1 cellular context compared by ENCODE assay signal in the genomic region with DNA sequence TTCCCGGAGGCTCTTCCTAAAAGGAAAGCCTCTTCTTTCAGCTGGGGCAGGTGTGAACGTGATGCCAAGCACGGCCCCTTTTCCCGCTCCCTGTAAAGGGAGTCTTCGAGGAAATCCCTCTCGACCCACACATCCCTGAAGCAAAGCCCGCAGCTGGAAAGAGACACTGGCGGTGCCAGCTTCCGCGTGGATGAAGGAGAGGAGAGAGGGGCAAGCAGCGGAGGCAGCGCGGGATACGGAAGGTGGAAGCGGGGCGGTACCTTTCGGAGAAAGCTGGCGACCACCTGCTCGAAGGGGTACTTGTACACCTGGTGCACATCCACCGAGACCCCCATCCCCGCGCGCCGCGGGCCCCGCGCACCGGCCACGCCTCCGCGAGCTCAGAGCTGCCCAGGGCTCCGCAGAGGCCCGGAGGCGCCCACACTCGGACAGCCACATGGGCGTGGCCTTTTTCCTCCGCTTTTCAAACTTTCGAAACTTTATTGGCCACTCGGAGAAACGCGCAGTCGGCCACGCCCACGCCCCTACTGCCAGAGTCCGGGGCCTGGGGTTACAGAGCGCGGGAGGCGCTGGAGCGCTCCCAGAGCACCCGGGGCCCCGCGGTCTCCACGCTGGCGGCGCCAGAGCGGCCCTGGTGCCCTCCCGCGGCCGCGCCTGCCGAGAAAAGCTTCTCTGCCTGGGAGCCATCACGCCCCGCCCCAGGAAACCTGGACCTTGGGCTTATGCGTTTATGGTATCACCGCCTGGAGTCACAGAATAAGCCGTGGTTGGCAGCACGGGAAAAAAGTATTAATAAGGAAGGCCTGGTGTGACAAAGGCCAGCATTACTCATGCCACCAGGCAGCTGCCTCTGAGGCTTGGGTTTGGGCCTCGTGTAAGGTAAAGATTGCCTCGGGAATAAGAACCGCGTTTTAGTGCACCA.
TF ChIP-seq lines count a peak whose summit lies in the region.

A gene (minus strand): TSS at position 426 of the 922 bp plus-strand sequence. CDS start 91 bp downstream, at position 335.

TF ChIP-seq in HepG2, 621 proteins besides CTCF, POLR2A, EP300 and RAD21 (continued from another document and continues in another):
- TF ChIP-seq, protein P1, sequence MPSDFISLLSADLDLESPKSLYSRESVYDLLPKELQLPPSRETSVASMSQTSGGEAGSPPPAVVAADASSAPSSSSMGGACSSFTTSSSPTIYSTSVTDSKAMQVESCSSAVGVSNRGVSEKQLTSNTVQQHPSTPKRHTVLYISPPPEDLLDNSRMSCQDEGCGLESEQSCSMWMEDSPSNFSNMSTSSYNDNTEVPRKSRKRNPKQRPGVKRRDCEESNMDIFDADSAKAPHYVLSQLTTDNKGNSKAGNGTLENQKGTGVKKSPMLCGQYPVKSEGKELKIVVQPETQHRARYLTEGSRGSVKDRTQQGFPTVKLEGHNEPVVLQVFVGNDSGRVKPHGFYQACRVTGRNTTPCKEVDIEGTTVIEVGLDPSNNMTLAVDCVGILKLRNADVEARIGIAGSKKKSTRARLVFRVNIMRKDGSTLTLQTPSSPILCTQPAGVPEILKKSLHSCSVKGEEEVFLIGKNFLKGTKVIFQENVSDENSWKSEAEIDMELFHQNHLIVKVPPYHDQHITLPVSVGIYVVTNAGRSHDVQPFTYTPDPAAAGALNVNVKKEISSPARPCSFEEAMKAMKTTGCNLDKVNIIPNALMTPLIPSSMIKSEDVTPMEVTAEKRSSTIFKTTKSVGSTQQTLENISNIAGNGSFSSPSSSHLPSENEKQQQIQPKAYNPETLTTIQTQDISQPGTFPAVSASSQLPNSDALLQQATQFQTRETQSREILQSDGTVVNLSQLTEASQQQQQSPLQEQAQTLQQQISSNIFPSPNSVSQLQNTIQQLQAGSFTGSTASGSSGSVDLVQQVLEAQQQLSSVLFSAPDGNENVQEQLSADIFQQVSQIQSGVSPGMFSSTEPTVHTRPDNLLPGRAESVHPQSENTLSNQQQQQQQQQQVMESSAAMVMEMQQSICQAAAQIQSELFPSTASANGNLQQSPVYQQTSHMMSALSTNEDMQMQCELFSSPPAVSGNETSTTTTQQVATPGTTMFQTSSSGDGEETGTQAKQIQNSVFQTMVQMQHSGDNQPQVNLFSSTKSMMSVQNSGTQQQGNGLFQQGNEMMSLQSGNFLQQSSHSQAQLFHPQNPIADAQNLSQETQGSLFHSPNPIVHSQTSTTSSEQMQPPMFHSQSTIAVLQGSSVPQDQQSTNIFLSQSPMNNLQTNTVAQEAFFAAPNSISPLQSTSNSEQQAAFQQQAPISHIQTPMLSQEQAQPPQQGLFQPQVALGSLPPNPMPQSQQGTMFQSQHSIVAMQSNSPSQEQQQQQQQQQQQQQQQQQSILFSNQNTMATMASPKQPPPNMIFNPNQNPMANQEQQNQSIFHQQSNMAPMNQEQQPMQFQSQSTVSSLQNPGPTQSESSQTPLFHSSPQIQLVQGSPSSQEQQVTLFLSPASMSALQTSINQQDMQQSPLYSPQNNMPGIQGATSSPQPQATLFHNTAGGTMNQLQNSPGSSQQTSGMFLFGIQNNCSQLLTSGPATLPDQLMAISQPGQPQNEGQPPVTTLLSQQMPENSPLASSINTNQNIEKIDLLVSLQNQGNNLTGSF (CRISPR knock-in tag; IDR thresholded peaks at IDR 0.05), result 0 out of 2 replicates have a peak, but pooled peaks have one; percentile 9
- TF ChIP-seq, protein P2, sequence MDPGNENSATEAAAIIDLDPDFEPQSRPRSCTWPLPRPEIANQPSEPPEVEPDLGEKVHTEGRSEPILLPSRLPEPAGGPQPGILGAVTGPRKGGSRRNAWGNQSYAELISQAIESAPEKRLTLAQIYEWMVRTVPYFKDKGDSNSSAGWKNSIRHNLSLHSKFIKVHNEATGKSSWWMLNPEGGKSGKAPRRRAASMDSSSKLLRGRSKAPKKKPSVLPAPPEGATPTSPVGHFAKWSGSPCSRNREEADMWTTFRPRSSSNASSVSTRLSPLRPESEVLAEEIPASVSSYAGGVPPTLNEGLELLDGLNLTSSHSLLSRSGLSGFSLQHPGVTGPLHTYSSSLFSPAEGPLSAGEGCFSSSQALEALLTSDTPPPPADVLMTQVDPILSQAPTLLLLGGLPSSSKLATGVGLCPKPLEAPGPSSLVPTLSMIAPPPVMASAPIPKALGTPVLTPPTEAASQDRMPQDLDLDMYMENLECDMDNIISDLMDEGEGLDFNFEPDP (CRISPR knock-in tag; conservative IDR thresholded peaks at IDR 0.05), result 0 out of 2 replicates have a peak, but pooled peaks have one; percentile 88
- no peak for TF ChIP-seq ZNF577 (CRISPR knock-in tag; IDR thresholded peaks at IDR 0.05; ENCODE audit: borderline replicate concordance, low read depth)
- TF ChIP-seq ZNF274 (CRISPR knock-in tag; IDR thresholded peaks at IDR 0.05), result peak; percentile 61
- TF ChIP-seq, protein P3, sequence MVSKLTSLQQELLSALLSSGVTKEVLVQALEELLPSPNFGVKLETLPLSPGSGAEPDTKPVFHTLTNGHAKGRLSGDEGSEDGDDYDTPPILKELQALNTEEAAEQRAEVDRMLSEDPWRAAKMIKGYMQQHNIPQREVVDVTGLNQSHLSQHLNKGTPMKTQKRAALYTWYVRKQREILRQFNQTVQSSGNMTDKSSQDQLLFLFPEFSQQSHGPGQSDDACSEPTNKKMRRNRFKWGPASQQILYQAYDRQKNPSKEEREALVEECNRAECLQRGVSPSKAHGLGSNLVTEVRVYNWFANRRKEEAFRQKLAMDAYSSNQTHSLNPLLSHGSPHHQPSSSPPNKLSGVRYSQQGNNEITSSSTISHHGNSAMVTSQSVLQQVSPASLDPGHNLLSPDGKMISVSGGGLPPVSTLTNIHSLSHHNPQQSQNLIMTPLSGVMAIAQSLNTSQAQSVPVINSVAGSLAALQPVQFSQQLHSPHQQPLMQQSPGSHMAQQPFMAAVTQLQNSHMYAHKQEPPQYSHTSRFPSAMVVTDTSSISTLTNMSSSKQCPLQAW (CRISPR knock-in tag; IDR thresholded peaks at IDR 0.05), result 0 out of 2 replicates have a peak, but pooled peaks have one; percentile 70
- peak; percentile 93 for TF ChIP-seq POGZ (CRISPR knock-in tag; IDR thresholded peaks at IDR 0.05)
- no peak for TF ChIP-seq ZNF30 (CRISPR knock-in tag; IDR thresholded peaks at IDR 0.05)
- TF ChIP-seq ASH2L (IDR thresholded peaks at IDR 0.05; ENCODE audit: insufficient read length, low read depth, low read length), result peak; percentile 87
- TF ChIP-seq AGO2 (optimal IDR thresholded peaks at IDR 0.05; ENCODE audit: low read depth, low read length), result peak; percentile 40
- peak; percentile 96 for TF ChIP-seq ZMYM4 (CRISPR knock-in tag; IDR thresholded peaks at IDR 0.05)
- TF ChIP-seq SCMH1 (CRISPR knock-in tag; IDR thresholded peaks at IDR 0.05; ENCODE audit: borderline replicate concordance), result no peak
- TF ChIP-seq ZSCAN20 (CRISPR knock-in tag; IDR thresholded peaks at IDR 0.05; ENCODE audit: borderline replicate concordance), result peak; percentile 87; the same call in 1 of the 2 replicates
- peak; percentile 73; the same call in 1 of the 2 replicates for TF ChIP-seq IRX3 (CRISPR knock-in tag; IDR thresholded peaks at IDR 0.05; ENCODE audit: borderline replicate concordance, low read depth)
- TF ChIP-seq, protein P4, sequence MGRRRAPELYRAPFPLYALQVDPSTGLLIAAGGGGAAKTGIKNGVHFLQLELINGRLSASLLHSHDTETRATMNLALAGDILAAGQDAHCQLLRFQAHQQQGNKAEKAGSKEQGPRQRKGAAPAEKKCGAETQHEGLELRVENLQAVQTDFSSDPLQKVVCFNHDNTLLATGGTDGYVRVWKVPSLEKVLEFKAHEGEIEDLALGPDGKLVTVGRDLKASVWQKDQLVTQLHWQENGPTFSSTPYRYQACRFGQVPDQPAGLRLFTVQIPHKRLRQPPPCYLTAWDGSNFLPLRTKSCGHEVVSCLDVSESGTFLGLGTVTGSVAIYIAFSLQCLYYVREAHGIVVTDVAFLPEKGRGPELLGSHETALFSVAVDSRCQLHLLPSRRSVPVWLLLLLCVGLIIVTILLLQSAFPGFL (CRISPR knock-in tag; IDR thresholded peaks at IDR 0.05), result no peak
- peak; percentile 94 for TF ChIP-seq ZFY (CRISPR knock-in tag; IDR thresholded peaks at IDR 0.05)
- 0 out of 2 replicates have a peak, but pooled peaks have one; percentile 9 for TF ChIP-seq RARA (CRISPR knock-in tag; IDR thresholded peaks at IDR 0.05)
- TF ChIP-seq, protein P5, sequence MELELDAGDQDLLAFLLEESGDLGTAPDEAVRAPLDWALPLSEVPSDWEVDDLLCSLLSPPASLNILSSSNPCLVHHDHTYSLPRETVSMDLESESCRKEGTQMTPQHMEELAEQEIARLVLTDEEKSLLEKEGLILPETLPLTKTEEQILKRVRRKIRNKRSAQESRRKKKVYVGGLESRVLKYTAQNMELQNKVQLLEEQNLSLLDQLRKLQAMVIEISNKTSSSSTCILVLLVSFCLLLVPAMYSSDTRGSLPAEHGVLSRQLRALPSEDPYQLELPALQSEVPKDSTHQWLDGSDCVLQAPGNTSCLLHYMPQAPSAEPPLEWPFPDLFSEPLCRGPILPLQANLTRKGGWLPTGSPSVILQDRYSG (CRISPR knock-in tag; IDR thresholded peaks at IDR 0.05), result no peak
- no peak for TF ChIP-seq ZNF563 (CRISPR knock-in tag; IDR thresholded peaks at IDR 0.05)
- TF ChIP-seq CEBPB (IDR thresholded peaks at IDR 0.05; ENCODE audit: borderline replicate concordance, low read depth, low read length), result no peak
- TF ChIP-seq MIER3 (CRISPR knock-in tag; IDR thresholded peaks at IDR 0.05; ENCODE audit: borderline replicate concordance), result peak; percentile 74; the same call in 1 of the 2 replicates
- no peak; the same call in 1 of the 2 replicates for TF ChIP-seq ZNF724P (CRISPR knock-in tag; IDR thresholded peaks at IDR 0.05; ENCODE audit: borderline replicate concordance)
- TF ChIP-seq MTF2 (CRISPR knock-in tag; IDR thresholded peaks at IDR 0.05; ENCODE audit: borderline replicate concordance), result peak; percentile 63; the same call in 1 of the 2 replicates
- TF ChIP-seq KAT8 (CRISPR knock-in tag; IDR thresholded peaks at IDR 0.05), result peak; percentile 90
- peak; percentile 95 for TF ChIP-seq HNRNPLL (IDR thresholded peaks at IDR 0.05; ENCODE audit: low read depth, low read length, poor library complexity, severe bottlenecking)
- TF ChIP-seq, protein P6, sequence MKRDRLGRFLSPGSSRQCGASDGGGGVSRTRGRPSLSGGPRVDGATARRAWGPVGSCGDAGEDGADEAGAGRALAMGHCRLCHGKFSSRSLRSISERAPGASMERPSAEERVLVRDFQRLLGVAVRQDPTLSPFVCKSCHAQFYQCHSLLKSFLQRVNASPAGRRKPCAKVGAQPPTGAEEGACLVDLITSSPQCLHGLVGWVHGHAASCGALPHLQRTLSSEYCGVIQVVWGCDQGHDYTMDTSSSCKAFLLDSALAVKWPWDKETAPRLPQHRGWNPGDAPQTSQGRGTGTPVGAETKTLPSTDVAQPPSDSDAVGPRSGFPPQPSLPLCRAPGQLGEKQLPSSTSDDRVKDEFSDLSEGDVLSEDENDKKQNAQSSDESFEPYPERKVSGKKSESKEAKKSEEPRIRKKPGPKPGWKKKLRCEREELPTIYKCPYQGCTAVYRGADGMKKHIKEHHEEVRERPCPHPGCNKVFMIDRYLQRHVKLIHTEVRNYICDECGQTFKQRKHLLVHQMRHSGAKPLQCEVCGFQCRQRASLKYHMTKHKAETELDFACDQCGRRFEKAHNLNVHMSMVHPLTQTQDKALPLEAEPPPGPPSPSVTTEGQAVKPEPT (CRISPR knock-in tag; IDR thresholded peaks at IDR 0.05; ENCODE audit: low read depth), result no peak
- peak; percentile 84; the same call in 1 of the 2 replicates for TF ChIP-seq SIN3A (IDR thresholded peaks at IDR 0.05; ENCODE audit: borderline replicate concordance, low read depth, low read length)
- TF ChIP-seq, protein P7, sequence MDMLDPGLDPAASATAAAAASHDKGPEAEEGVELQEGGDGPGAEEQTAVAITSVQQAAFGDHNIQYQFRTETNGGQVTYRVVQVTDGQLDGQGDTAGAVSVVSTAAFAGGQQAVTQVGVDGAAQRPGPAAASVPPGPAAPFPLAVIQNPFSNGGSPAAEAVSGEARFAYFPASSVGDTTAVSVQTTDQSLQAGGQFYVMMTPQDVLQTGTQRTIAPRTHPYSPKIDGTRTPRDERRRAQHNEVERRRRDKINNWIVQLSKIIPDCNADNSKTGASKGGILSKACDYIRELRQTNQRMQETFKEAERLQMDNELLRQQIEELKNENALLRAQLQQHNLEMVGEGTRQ (IDR thresholded peaks at IDR 0.05; ENCODE audit: low read depth, low read length), result no peak
- TF ChIP-seq, protein P7 (CRISPR knock-in tag; IDR thresholded peaks at IDR 0.05; ENCODE audit: borderline replicate concordance), result no peak
- TF ChIP-seq ZBTB7A (CRISPR knock-in tag; IDR thresholded peaks at IDR 0.05), result peak; percentile 59; the same call in 1 of the 2 replicates
